In the genomic region with DNA sequence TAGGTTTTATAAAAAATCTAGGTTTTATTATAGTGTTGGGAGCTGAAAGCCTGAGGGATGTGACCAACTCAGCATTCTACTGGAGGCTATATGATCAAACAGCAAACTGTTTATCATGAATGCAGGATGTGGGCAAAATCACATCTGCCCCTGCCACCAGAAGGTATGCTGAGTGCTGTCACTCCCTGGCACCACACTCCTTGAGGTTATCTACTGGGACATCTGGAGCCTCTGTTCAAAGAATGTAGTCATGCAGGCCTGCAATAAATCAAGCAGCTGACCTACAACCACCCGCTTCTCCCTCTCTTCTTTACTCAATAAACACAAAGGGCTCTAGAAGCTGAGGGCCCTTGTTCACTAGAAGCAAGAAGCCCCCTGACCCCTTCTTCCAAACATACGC, we compare ENCODE assay signal across 20 cellular contexts.
"Had no signal": no experiment of that assay in that cellular context is flagged by ENCODE, and none has a peak within 500 bp of the region (broad histone marks: within the 10 kb centered on the region; RNA-seq: fewer than 3 reads in every experiment).

No MANE protein-coding gene starts in this region.

- DNase-seq: colonic mucosa; cortex of kidney; effector CD8-positive, alpha-beta T cell; effector memory CD8-positive, alpha-beta T cell; endodermal cell; erythroblast; esophagus squamous epithelium; foreskin fibroblast; foreskin melanocyte; gastrocnemius medialis; glutamatergic neuron; heart right ventricle; left cardiac atrium; left lung; left ventricle myocardium superior; lower lobe of right lung; mesenchymal stem cell; mucosa of descending colon; naive B cell had no signal

- H3K27me3 ChIP-seq: colonic mucosa, esophagus squamous epithelium, gastrocnemius medialis, heart right ventricle, left lung had no signal

- H3K36me3 ChIP-seq: colonic mucosa, esophagus squamous epithelium, gastrocnemius medialis, heart right ventricle, left lung, lower lobe of right lung had no signal

- H3K4me3 ChIP-seq: colonic mucosa, esophagus squamous epithelium, gastrocnemius medialis, heart right ventricle, left lung, lower lobe of right lung, mucosa of descending colon had no signal

- H3K4me1 ChIP-seq: colonic mucosa, esophagus squamous epithelium, gastrocnemius medialis, heart right ventricle, left lung, lower lobe of right lung had no signal

- ATAC-seq: effector memory CD8-positive, alpha-beta T cell; esophagus mucosa; gastrocnemius medialis; heart right ventricle; left cardiac atrium; left lung; left ventricle myocardium superior; lower lobe of right lung; mucosa of descending colon had no signal

- H3K9me3 ChIP-seq: colonic mucosa, gastrocnemius medialis, lower lobe of right lung, mucosa of descending colon had no signal
